ENCODE assay signal across 1 cellular context in genomic region chr6:109524129-109524528, GRCh38.
TF ChIP-seq lines count a peak whose summit lies in the region.

No MANE protein-coding gene starts in this region.

TF ChIP-seq in GM23338, 12 proteins besides CTCF, POLR2A, EP300 and RAD21 (continued from another document):
- TF ChIP-seq ZNF462 (CRISPR knock-in tag; IDR thresholded peaks at IDR 0.05), result no peak
- no peak for TF ChIP-seq JUNB (IDR thresholded peaks at IDR 0.05; ENCODE audit: unreplicated experiment)
- TF ChIP-seq CREB1 (CRISPR knock-in tag; IDR thresholded peaks at IDR 0.05; ENCODE audit: low read depth), result no peak
- TF ChIP-seq ETS1 (IDR thresholded peaks at IDR 0.05), result no peak
